ENCODE assay signal across 15 cellular contexts in the genomic region with DNA sequence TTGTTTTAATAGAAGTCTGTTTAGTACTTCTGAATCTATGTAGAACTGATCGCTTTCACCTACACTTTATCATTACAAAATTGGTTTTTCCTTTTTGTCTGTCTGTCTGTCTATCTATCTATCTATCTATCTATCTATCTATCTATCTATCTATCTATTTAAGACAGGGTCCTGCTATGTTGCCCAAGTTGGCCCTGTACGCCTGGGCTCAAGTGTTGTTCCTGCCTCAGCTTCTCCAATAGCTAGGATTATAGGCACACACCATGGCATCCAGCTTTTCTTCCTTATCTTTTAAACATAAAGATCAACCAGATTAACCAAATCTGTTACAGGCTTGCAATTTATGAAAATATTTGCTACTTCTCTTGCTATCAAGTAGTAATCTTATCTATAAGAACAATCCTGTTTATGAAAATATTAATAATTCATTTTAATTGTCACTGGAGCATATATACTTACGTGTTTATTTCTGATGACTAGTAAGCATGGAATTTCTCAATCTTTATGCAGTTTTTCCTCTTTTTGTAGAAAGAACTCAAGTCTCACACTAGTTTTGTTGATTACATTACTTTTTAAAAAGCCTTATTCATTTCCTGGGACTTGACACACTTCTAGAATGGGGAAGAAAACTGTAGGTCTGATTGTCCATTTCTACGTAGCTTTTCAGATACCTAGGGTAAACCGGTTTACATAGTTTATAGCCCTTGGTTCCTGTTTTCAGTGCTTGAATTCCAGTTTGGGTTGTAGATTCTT. TPM values are rescaled to one million over a fixed set of nuclear protein-coding genes. Genes with fewer than 3 reads are reported as not detected.
A peak's percentile ranks its signal among the peaks of the same experiment; 100 is the strongest.
DNase-seq lines count a peak whose midpoint lies in the region; ATAC-seq and TF ChIP-seq lines count a peak whose summit lies in the region.
"Had no signal": no experiment of that assay in that cellular context is flagged by ENCODE, and none has a peak within 500 bp of the region (broad histone marks: within the 10 kb centered on the region; RNA-seq: fewer than 3 reads in every experiment).

No MANE protein-coding gene starts in this region.

- H3K9ac ChIP-seq in skeletal muscle tissue (ENCODE audit: low read depth in 1 of 3, low read length in 3 of 3): peak overlapping the region in 2 of 3 donors; percentile 4 to 25

- peak overlapping the region; percentile 76 for H3K27ac Mint-ChIP-seq in HFFc6
- no peak overlapping the region for H3K27ac Mint-ChIP-seq in stimulated activated naive CD8-positive, alpha-beta T cell treated with anti-CD3 and anti-CD28 coated beads, Interleukin-15, amount 100 ng/mL, for 72 hours
- H3K27ac Mint-ChIP-seq in effector memory CD8-positive, alpha-beta T cell: peak overlapping the region in 1 of 2 donors; percentile 41

- H3K27me3 Mint-ChIP-seq in HFFc6 (ENCODE audit: insufficient read depth): no peaks in the 10 kb centered on the region
- no peaks in the 10 kb centered on the region for H3K27me3 Mint-ChIP-seq in stimulated activated naive CD8-positive, alpha-beta T cell treated with anti-CD3 and anti-CD28 coated beads, Interleukin-15, amount 100 ng/mL, for 72 hours
- no peaks in the 10 kb centered on the region for H3K27me3 Mint-ChIP-seq in effector memory CD8-positive, alpha-beta T cell
- H3K27me3 Mint-ChIP-seq: CD4-positive, CD25-positive, alpha-beta regulatory T cell had no signal

- H3K4me1 Mint-ChIP-seq in HFFc6 (ENCODE audit: low read depth): peaks cover 58% of the 10 kb centered on the region
- peaks cover 24% of the 10 kb centered on the region for H3K4me1 Mint-ChIP-seq in stimulated activated naive CD8-positive, alpha-beta T cell treated with anti-CD3 and anti-CD28 coated beads, Interleukin-15, amount 100 ng/mL, for 72 hours
- H3K4me1 Mint-ChIP-seq in effector memory CD8-positive, alpha-beta T cell (ENCODE audit: low read depth in 2 of 2): peaks cover 29 to 49% of the 10 kb centered on the region in 2 donors

- 0 out of 2 replicates have a peak overlapping the region, but pooled peaks have one; percentile 20 for H3K4me3 ChIP-seq in WI38 (ENCODE audit: low read depth, low read length)
- H3K4me3 ChIP-seq in skeletal muscle tissue (ENCODE audit: low read length in 3 of 3): no peak overlapping the region

- no peak for TF ChIP-seq CTCF in HFFc6 (IDR thresholded peaks at IDR 0.05)
- TF ChIP-seq CTCF in WI38 (IDR thresholded peaks at IDR 0.05; ENCODE audit: low read depth, low read length): no peak

- intact Hi-C loops in Right ventricle myocardium superior (cut with DNase I): no loop called here

- H3K27me3 ChIP-seq in skeletal muscle tissue (ENCODE audit: control insufficient read depth in 3 of 3, insufficient read depth in 3 of 3, low read length in 3 of 3): no peaks in the 10 kb centered on the region

- H3K27ac ChIP-seq in skeletal muscle tissue (ENCODE audit: low read depth, low read length): peak overlapping the region; percentile 40

- peak overlapping the region; percentile 39 for H3K4me3 Mint-ChIP-seq in HFFc6
- no peak overlapping the region for H3K4me3 Mint-ChIP-seq in stimulated activated naive CD8-positive, alpha-beta T cell treated with anti-CD3 and anti-CD28 coated beads, Interleukin-15, amount 100 ng/mL, for 72 hours
- H3K4me3 Mint-ChIP-seq in effector memory CD8-positive, alpha-beta T cell: no peak overlapping the region
- H3K4me3 Mint-ChIP-seq: CD4-positive, CD25-positive, alpha-beta regulatory T cell had no signal

- no peaks in the 10 kb centered on the region for H3K9me3 Mint-ChIP-seq in HFFc6
- no peaks in the 10 kb centered on the region for H3K9me3 Mint-ChIP-seq in stimulated activated naive CD8-positive, alpha-beta T cell treated with anti-CD3 and anti-CD28 coated beads, Interleukin-15, amount 100 ng/mL, for 72 hours
- no peaks in the 10 kb centered on the region for H3K9me3 Mint-ChIP-seq in effector memory CD8-positive, alpha-beta T cell
- H3K9me3 Mint-ChIP-seq: CD4-positive, CD25-positive, alpha-beta regulatory T cell had no signal

- DNase-seq in HFFc6 (no peak), Right ventricle myocardium superior (no peak), COR-L47 (lab: John Stamatoyannopoulos, UW) (no peak)
- no peak for DNase-seq in stimulated activated naive CD8-positive, alpha-beta T cell treated with anti-CD3 and anti-CD28 coated beads, Interleukin-15, amount 100 ng/mL, for 72 hours
- DNase-seq in activated CD4-positive, alpha-beta T cell treated with anti-CD3 and anti-CD28 coated beads, Interleukin-2, amount 50 U/mL, for 1 hour: no peak
- no peak for DNase-seq in effector memory CD8-positive, alpha-beta T cell
- DNase-seq: activated naive CD4-positive, alpha-beta T cell treated with Interleukin-2 at 50 U/mL for 16 hours; CD4-positive, CD25-positive, alpha-beta regulatory T cell; central memory CD4-positive, alpha-beta T cell; NCI-H446 treated with DMSO at 0.1 percent for 48 hours; retina had no signal

- H3K36me3 ChIP-seq in skeletal muscle tissue (ENCODE audit: control insufficient read depth in 3 of 3, insufficient read depth in 3 of 3, low read length in 3 of 3): no peaks in the 10 kb centered on the region

- H3K4me1 ChIP-seq in skeletal muscle tissue (ENCODE audit: control insufficient read depth in 3 of 3, insufficient read depth in 3 of 3, low read length in 3 of 3): peaks cover 23 to 36% (median 26%) of the 10 kb centered on the region in 3 donors

- H3K9me3 ChIP-seq in skeletal muscle tissue (ENCODE audit: control insufficient read depth in 3 of 3, low read length in 3 of 3): no peaks in the 10 kb centered on the region

- peak; percentile 28 for ATAC-seq in Right ventricle myocardium superior (ENCODE audit: poor library complexity)
- ATAC-seq in stimulated activated naive CD8-positive, alpha-beta T cell treated with anti-CD3 and anti-CD28 coated beads, Interleukin-15, amount 100 ng/mL, for 72 hours: no peak
- no peak for ATAC-seq in effector memory CD8-positive, alpha-beta T cell (replicated peaks)
- ATAC-seq: esophagus mucosa, Panc1 had no signal

- peaks cover 10% of the 10 kb centered on the region; the same call in 1 of the 2 replicates for H3K36me3 Mint-ChIP-seq in HFFc6 (ENCODE audit: low read depth)
- peaks cover 3% of the 10 kb centered on the region for H3K36me3 Mint-ChIP-seq in effector memory CD8-positive, alpha-beta T cell (ENCODE audit: insufficient read depth)

RNA-seq across cellular contexts. Expression of a gene that starts 24.6 kb away (rescaled TPM):
- total RNA-seq in HFFc6 (2021; fragmentation: NEBNext Ultra II Directional; extraction: Animal tissue kit (Norgen Biotek cat#: 25700)): 10 to 100 TPM; 15.2 to 21.2 (median 19.0) TPM
- 75.0 TPM for total RNA-seq in Right ventricle myocardium superior
- 12.5 TPM for total RNA-seq in skeletal muscle tissue
